Comparison of ENCODE assay signal across 31 cellular contexts in genomic region chr12:65364021-65364420, GRCh38.
DNase-seq lines count a peak whose midpoint lies in the region; ATAC-seq, FAIRE-seq and TF ChIP-seq lines count a peak whose summit lies in the region.
"Had no signal": no experiment of that assay in that cellular context is flagged by ENCODE, and none has a peak within 500 bp of the region (broad histone marks: within the 10 kb centered on the region; RNA-seq: fewer than 3 reads in every experiment).

No MANE protein-coding gene starts in this region.

- TF ChIP-seq POLR2A in breast epithelium (IDR thresholded peaks at IDR 0.05): no peak

- H3K4me3 Mint-ChIP-seq in MCF 10A (ENCODE audit: unreplicated experiment): no peak overlapping the region
- H3K4me3 Mint-ChIP-seq: activated CD4-positive, alpha-beta T cell treated with anti-CD3 and anti-CD28 coated beads for 36 hours; dendritic cell treated with granulocyte-macrophage colony-stimulating factor and Interleukin-4, amounts not matched to agents 40 ng/mL and 50 ng/mL, for 4 days; IgD-negative memory B cell; T-helper 1 cell treated with Interleukin-12 subunit alpha and Interleukin-12 subunit beta and Interleukin-4 antibody, amounts not matched to agents 30 μg/mL and 1 μg/mL, for 36 hours had no signal

- no peaks in the 10 kb centered on the region for H3K9me3 ChIP-seq in breast epithelium
- no peaks in the 10 kb centered on the region for H3K9me3 ChIP-seq in adipocyte (ENCODE audit: control insufficient read depth, low read length)
- no peaks in the 10 kb centered on the region for H3K9me3 ChIP-seq in tibial artery
- H3K9me3 ChIP-seq: adrenal gland, BE2C, HAP-1, heart left ventricle, psoas muscle, SJSA1 had no signal

- BruUV-seq in MCF 10A (replicated peaks; lab: Mats Ljungman, UMichigan): no TSS peak

- H3K27ac ChIP-seq in breast epithelium (no peak overlapping the region), tibial artery (peak overlapping the region; percentile 38 to 51)
- H3K27ac ChIP-seq: 22Rv1, adrenal gland, cardiac muscle cell, heart left ventricle, psoas muscle, SJSA1, skin epidermis had no signal

- CTCF ChIA-PET in MCF 10A (lab: Yijun Ruan, JAX): no interaction called here

- H3K36me3 Mint-ChIP-seq in MCF 10A (ENCODE audit: insufficient read depth, unreplicated experiment): peaks cover 7% of the 10 kb centered on the region
- H3K36me3 Mint-ChIP-seq: IgD-negative memory B cell had no signal

- intact Hi-C loops in MCF 10A (cut with micrococcal nuclease) (no loop called here), breast epithelium (cut with DNase I; ENCODE audit: low total_unique reads) (no loop called here), tibial artery (cut with DNase I; ENCODE audit: low total_unique reads) (no loop called here)

- DNase-seq in MCF 10A (ENCODE audit: unreplicated experiment) (peak; percentile 13), breast epithelium (ENCODE audit: low spot score in 2 of 2) (no peak), adipocyte (ENCODE audit: low read depth) (peak; percentile 71), fibroblast of peridontal ligament (ENCODE audit: extremely low read depth) (peak; percentile 52), tibial artery (no peak), MV-4-11 (lab: John Stamatoyannopoulos, UW) (no peak), D721Med (ENCODE audit: insufficient read length, low spot score) (no peak)
- DNase-seq: activated CD4-positive, alpha-beta T cell treated with anti-CD3 and anti-CD28 coated beads for 36 hours; activated naive CD4-positive, alpha-beta T cell; activated T-cell treated with anti-CD3 and anti-CD28 coated beads, Interleukin-2, amount 50 U/mL, for 48 hours; adrenal gland; BE2C; DMS53; heart left ventricle; left cardiac atrium; NCI-H2171 treated with DMSO at 0.1 percent for 48 hours; NCI-H526; psoas muscle; stimulated activated CD4-positive, alpha-beta T cell treated with anti-CD3 and anti-CD28 coated beads, Interleukin-2, amount 100 ng/mL, for 24 hours; substantia nigra had no signal

- no peak overlapping the region for H3K9ac ChIP-seq in adipocyte (ENCODE audit: low read length)

- TF ChIP-seq CTCF in MCF 10A (IDR thresholded peaks at IDR 0.05; ENCODE audit: unreplicated experiment): no peak
- no peak for TF ChIP-seq CTCF in breast epithelium (IDR thresholded peaks at IDR 0.05)
- no peak for TF ChIP-seq CTCF in tibial artery (IDR thresholded peaks at IDR 0.05)
- TF ChIP-seq CTCF in D721Med (IDR thresholded peaks at IDR 0.05; ENCODE audit: insufficient read depth, missing control alignments): no peak

- H3K4me1 ChIP-seq in breast epithelium (no peaks in the 10 kb centered on the region), adipocyte (ENCODE audit: control insufficient read depth, insufficient read depth, low read length) (peaks cover 5% of the 10 kb centered on the region), tibial artery (peaks cover 0 to 61% (median 6%) of the 10 kb centered on the region in 4 donors)
- H3K4me1 ChIP-seq: adrenal gland, BE2C, HAP-1, psoas muscle had no signal

- H3K36me3 ChIP-seq in breast epithelium (no peaks in the 10 kb centered on the region), adipocyte (ENCODE audit: control insufficient read depth, insufficient read depth, low read length, severe bottlenecking) (peaks cover 4% of the 10 kb centered on the region), tibial artery (peaks cover 0 to 3% (median 0%) of the 10 kb centered on the region in 3 donors)
- H3K36me3 ChIP-seq: adrenal gland, BE2C, HAP-1 had no signal

- H3K27me3 Mint-ChIP-seq in MCF 10A (ENCODE audit: insufficient read depth, unreplicated experiment): no peaks in the 10 kb centered on the region
- H3K27me3 Mint-ChIP-seq: activated CD4-positive, alpha-beta T cell treated with anti-CD3 and anti-CD28 coated beads for 36 hours; dendritic cell treated with granulocyte-macrophage colony-stimulating factor and Interleukin-4, amounts not matched to agents 40 ng/mL and 50 ng/mL, for 4 days had no signal

- H3K9me3 Mint-ChIP-seq in MCF 10A (ENCODE audit: unreplicated experiment): no peaks in the 10 kb centered on the region
- H3K9me3 Mint-ChIP-seq: dendritic cell treated with granulocyte-macrophage colony-stimulating factor and Interleukin-4, amounts not matched to agents 40 ng/mL and 50 ng/mL, for 4 days; IgD-negative memory B cell; T-helper 1 cell treated with Interleukin-12 subunit alpha and Interleukin-12 subunit beta and Interleukin-4 antibody, amounts not matched to agents 30 μg/mL and 1 μg/mL, for 36 hours had no signal

- H3K4me1 Mint-ChIP-seq in MCF 10A (ENCODE audit: insufficient read depth, unreplicated experiment): peaks cover 7% of the 10 kb centered on the region
- H3K4me1 Mint-ChIP-seq: activated CD4-positive, alpha-beta T cell treated with anti-CD3 and anti-CD28 coated beads for 36 hours; IgD-negative memory B cell had no signal

- POLR2A ChIA-PET in MCF 10A (lab: Yijun Ruan, JAX): no interaction called here

- H3K4me3 ChIP-seq in breast epithelium (no peak overlapping the region), adipocyte (ENCODE audit: low read length) (no peak overlapping the region), tibial artery (no peak overlapping the region)
- H3K4me3 ChIP-seq: adrenal gland, cardiac muscle cell, HAP-1, heart left ventricle, psoas muscle, SJSA1, skin epidermis had no signal

- H3K27me3 ChIP-seq in breast epithelium (no peaks in the 10 kb centered on the region), adipocyte (replicated peaks; ENCODE audit: control insufficient read depth, insufficient read depth, low read length) (no peaks in the 10 kb centered on the region), tibial artery (no peaks in the 10 kb centered on the region)
- H3K27me3 ChIP-seq: adrenal gland, BE2C, cardiac muscle cell, heart left ventricle, SJSA1 had no signal

- ATAC-seq in HG03159 (IDR thresholded peaks at IDR 0.05; ENCODE audit: unreplicated experiment): no peak
- ATAC-seq: activated CD4-positive, alpha-beta T cell treated with anti-CD3 and anti-CD28 coated beads for 36 hours; heart left ventricle; left cardiac atrium; Panc1; psoas muscle had no signal

- H3K27ac Mint-ChIP-seq in MCF 10A (ENCODE audit: low read depth, unreplicated experiment): peak overlapping the region; percentile 10
- H3K27ac Mint-ChIP-seq: activated CD4-positive, alpha-beta T cell treated with anti-CD3 and anti-CD28 coated beads for 36 hours; dendritic cell treated with granulocyte-macrophage colony-stimulating factor and Interleukin-4, amounts not matched to agents 40 ng/mL and 50 ng/mL, for 4 days; IgD-negative memory B cell; T-helper 1 cell treated with Interleukin-12 subunit alpha and Interleukin-12 subunit beta and Interleukin-4 antibody, amounts not matched to agents 30 μg/mL and 1 μg/mL, for 36 hours had no signal

- no peak for FAIRE-seq in D721Med (lab: Jason Lieb, UNC)
- FAIRE-seq: endometrium had no signal

Comparison
In these comparisons a context has a peak if more than half of its experiments do, and no peak if none do; other contexts are left out.
1. DNase-seq: peak in MCF 10A (single experiment), adipocyte (single experiment) and fibroblast of peridontal ligament (single experiment); none in breast epithelium (0 of 2), tibial artery (0 of 2), MV-4-11 (single experiment) and D721Med (single experiment).
2. H3K27ac ChIP-seq: peak in tibial artery (2 of 2); none in breast epithelium (0 of 2).